12 cellular contexts compared by ENCODE assay signal in the genomic region with DNA sequence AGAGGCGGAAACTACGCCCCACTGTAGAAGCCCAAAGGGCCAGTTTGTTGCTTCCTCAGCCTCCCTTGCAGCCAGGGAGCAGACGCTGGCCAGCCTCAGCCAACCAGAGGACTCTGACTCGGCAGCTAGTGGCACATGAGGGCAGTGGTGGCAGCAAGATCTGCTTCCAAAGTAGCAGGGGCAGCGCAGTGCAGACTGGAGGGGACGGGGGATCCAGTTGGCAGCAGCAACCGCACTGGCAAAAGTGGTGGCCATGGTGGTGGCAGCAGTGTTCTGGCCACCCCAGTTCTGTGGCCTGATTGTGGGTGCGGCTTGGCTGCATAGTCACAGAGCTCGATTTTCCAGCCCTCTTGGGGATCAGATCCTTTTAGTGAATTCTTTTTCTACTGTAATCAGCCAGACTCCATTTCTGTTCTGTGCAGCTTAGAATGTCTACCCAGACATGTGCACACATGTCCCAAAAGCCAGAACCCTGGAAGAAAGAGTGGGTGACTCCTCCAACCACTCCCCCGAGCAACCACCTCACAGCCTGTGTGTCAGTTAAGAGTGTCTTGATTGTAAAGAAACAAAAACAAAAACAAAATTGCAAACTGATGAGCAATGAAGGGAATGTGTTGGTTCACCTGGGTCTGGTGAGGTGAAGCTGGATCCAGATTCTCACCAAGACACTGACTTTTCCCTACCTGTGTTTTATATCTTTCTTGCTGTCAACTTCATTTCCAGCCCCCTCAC.
"Had no signal": no experiment of that assay in that cellular context is flagged by ENCODE, and none has a peak within 500 bp of the region (broad histone marks: within the 10 kb centered on the region; RNA-seq: fewer than 3 reads in every experiment).

No MANE protein-coding gene starts in this region.

- H3K27ac ChIP-seq: stomach had no signal

- H3K36me3 ChIP-seq: stomach had no signal

- H3K9me3 Mint-ChIP-seq: effector memory CD8-positive, alpha-beta T cell; nephron had no signal

- H3K4me1 Mint-ChIP-seq: activated naive CD8-positive, alpha-beta T cell treated with anti-CD3 and anti-CD28 coated beads, Interleukin-2, amount 50 U/mL, for 24 hours had no signal

- H3K27ac Mint-ChIP-seq: activated naive CD8-positive, alpha-beta T cell treated with anti-CD3 and anti-CD28 coated beads, Interleukin-2, amount 50 U/mL, for 24 hours; effector memory CD8-positive, alpha-beta T cell had no signal

- H3K4me3 ChIP-seq: stomach had no signal

- ATAC-seq: activated naive CD8-positive, alpha-beta T cell treated with anti-CD3 and anti-CD28 coated beads, Interleukin-2, amount 50 U/mL, for 24 hours; effector memory CD8-positive, alpha-beta T cell; left colon had no signal

- H3K4me3 Mint-ChIP-seq: activated naive CD8-positive, alpha-beta T cell treated with anti-CD3 and anti-CD28 coated beads, Interleukin-2, amount 50 U/mL, for 24 hours; effector memory CD8-positive, alpha-beta T cell; nephron had no signal

- DNase-seq: activated CD4-positive, alpha-beta T cell treated with anti-CD3 and anti-CD28 coated beads for 1 hour; activated CD4-positive, alpha-beta T cell treated with anti-CD3 and anti-CD28 coated beads, Interleukin-2, amount 50 U/mL, for 48 hours; activated CD8-positive, alpha-beta memory T cell treated with anti-CD3 and anti-CD28 coated beads, Interleukin-2, amount 50 U/mL, for 48 hours; activated naive CD8-positive, alpha-beta T cell treated with anti-CD3 and anti-CD28 coated beads, Interleukin-2, amount 50 U/mL, for 24 hours; central memory CD4-positive, alpha-beta T cell; effector memory CD8-positive, alpha-beta T cell; erythroblast; glutamatergic neuron; left colon; stimulated activated CD4-positive, alpha-beta T cell treated with anti-CD3 and anti-CD28 coated beads, Interleukin-4, amount 100 ng/mL, for 4 hours; stomach had no signal
